In the genomic region with DNA sequence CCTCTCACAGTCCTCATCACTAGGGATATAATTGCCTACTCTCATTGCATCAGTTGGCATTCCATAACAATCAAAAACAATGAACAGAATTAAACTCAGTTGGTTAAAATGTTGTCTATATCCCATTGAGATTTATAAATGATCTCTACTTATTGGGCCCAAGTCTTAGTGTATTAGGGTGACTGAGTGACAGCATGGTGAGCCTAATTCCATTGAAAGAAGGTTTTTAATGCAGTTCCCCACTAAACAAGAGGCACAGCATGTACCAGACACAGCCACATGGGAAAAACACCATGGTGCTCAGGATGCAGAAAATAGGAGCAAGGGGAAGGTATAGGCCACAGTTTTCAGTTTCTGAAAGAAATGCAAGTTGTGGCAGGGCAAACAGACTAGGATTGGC, we compare ENCODE assay signal across 18 cellular contexts.
DNase-seq lines count a peak whose midpoint lies in the region; ATAC-seq, FAIRE-seq and TF ChIP-seq lines count a peak whose summit lies in the region.
"Had no signal": no experiment of that assay in that cellular context is flagged by ENCODE, and none has a peak within 500 bp of the region (broad histone marks: within the 10 kb centered on the region; RNA-seq: fewer than 3 reads in every experiment).

No MANE protein-coding gene starts in this region.

- no peaks in the 10 kb centered on the region for H3K36me3 Mint-ChIP-seq in stimulated activated effector memory CD8-positive, alpha-beta T cell treated with anti-CD3 and anti-CD28 coated beads, Interleukin-12 subunit alpha, Interleukin-12 subunit beta, amount 100 ng/mL, for 72 hours
- H3K36me3 Mint-ChIP-seq: CD8-positive, alpha-beta T cell had no signal

- no peaks in the 10 kb centered on the region for H3K79me2 ChIP-seq in HepG2 (ENCODE audit: insufficient read depth, low read length)

- CTCF ChIA-PET in HepG2 (lab: Yijun Ruan, JAX; ENCODE audit: low intra/inter-chr PET ratio, low total read pairs): no interaction called here

- no peaks in the 10 kb centered on the region for H4K20me1 ChIP-seq in HepG2 (ENCODE audit: insufficient read depth, low read length)
- H4K20me1 ChIP-seq: BLaER1 treated with 17β-estradiol and CSF1 and Interleukin-3, amounts not matched to agents 10 nM and 100 nM had no signal

- no peak for TF ChIP-seq CTCF in HepG2 (CRISPR knock-in tag; IDR thresholded peaks at IDR 0.05)
- TF ChIP-seq CTCF in right lobe of liver (IDR thresholded peaks at IDR 0.05): no peak

- no peak for FAIRE-seq in HepG2 (lab: Jason Lieb, UNC)
- FAIRE-seq: GM19239 had no signal

- BruUV-seq in HepG2 (replicated peaks; lab: Mats Ljungman, UMichigan): no TSS peak

- H3K4me3 Mint-ChIP-seq in stimulated activated effector memory CD8-positive, alpha-beta T cell treated with anti-CD3 and anti-CD28 coated beads, Interleukin-12 subunit alpha, Interleukin-12 subunit beta, amount 100 ng/mL, for 72 hours: no peak overlapping the region
- H3K4me3 Mint-ChIP-seq: B cell; CD8-positive, alpha-beta T cell had no signal

- no peaks in the 10 kb centered on the region for H3K4me1 Mint-ChIP-seq in stimulated activated effector memory CD8-positive, alpha-beta T cell treated with anti-CD3 and anti-CD28 coated beads, Interleukin-12 subunit alpha, Interleukin-12 subunit beta, amount 100 ng/mL, for 72 hours
- H3K4me1 Mint-ChIP-seq: B cell had no signal

- TF ChIP-seq RAD21 in HepG2 (CRISPR knock-in tag; IDR thresholded peaks at IDR 0.05): no peak

- peaks cover 21% of the 10 kb centered on the region for H3K9me3 Mint-ChIP-seq in stimulated activated effector memory CD8-positive, alpha-beta T cell treated with anti-CD3 and anti-CD28 coated beads, Interleukin-12 subunit alpha, Interleukin-12 subunit beta, amount 100 ng/mL, for 72 hours

- H3K4me3 ChIP-seq in HepG2 (replicated peaks in 1 of 3; ENCODE audit: insufficient read depth in 1 of 3, low read depth in 2 of 3, low read length in 3 of 3): no peak overlapping the region
- no peak overlapping the region for H3K4me3 ChIP-seq in right lobe of liver
- H3K4me3 ChIP-seq in SJSA1: no peak overlapping the region
- H3K4me3 ChIP-seq: BLaER1 treated with 17β-estradiol and CSF1 and Interleukin-3, amounts not matched to agents 10 nM and 100 nM; GM23248; HAP-1 had no signal

- H3K36me3 ChIP-seq in HepG2 (replicated peaks in 1 of 2; ENCODE audit: control insufficient read depth in 1 of 2, insufficient read depth in 2 of 2, low read length in 2 of 2): no peaks in the 10 kb centered on the region
- no peaks in the 10 kb centered on the region for H3K36me3 ChIP-seq in right lobe of liver
- no peaks in the 10 kb centered on the region for H3K36me3 ChIP-seq in SJSA1
- H3K36me3 ChIP-seq: HAP-1 had no signal

- H3K27me3 ChIP-seq in HepG2 (ENCODE audit: control insufficient read depth in 1 of 2, insufficient read depth in 2 of 2, low read length in 2 of 2) (no peaks in the 10 kb centered on the region), right lobe of liver (no peaks in the 10 kb centered on the region), SJSA1 (replicated peaks) (no peaks in the 10 kb centered on the region)
- H3K27me3 ChIP-seq: BLaER1 treated with 17β-estradiol and CSF1 and Interleukin-3, amounts not matched to agents 10 nM and 100 nM had no signal

- H3K9me3 ChIP-seq in HepG2 (ENCODE audit: low read length) (peaks cover 32% of the 10 kb centered on the region), right lobe of liver (peaks cover 0 to 3% (median 0%) of the 10 kb centered on the region in 4 donors), SJSA1 (replicated peaks) (peaks cover 12% of the 10 kb centered on the region)
- H3K9me3 ChIP-seq: HAP-1 had no signal

- H3K4me1 ChIP-seq in HepG2 (ENCODE audit: insufficient read depth, low read length): peaks cover 30% of the 10 kb centered on the region
- no peaks in the 10 kb centered on the region for H3K4me1 ChIP-seq in right lobe of liver
- peaks cover 20% of the 10 kb centered on the region for H3K4me1 ChIP-seq in SJSA1 (replicated peaks)
- H3K4me1 ChIP-seq: BLaER1 treated with 17β-estradiol and CSF1 and Interleukin-3, amounts not matched to agents 10 nM and 100 nM; HAP-1 had no signal

- DNase-seq in HepG2 (ENCODE audit: low spot score) (no peak), right lobe of liver (no peak), SJSA1 (ENCODE audit: low read depth in 1 of 2, low spot score in 2 of 2) (no peak), epithelial cell of prostate (ENCODE audit: low read depth, low spot score) (no peak), Kasumi-1 (lab: John Stamatoyannopoulos, UW) (no peak), dedifferentiated amniotic fluid mesenchymal stem cell (ENCODE audit: extremely low spot score) (no peak)
- DNase-seq in stimulated activated effector memory CD8-positive, alpha-beta T cell treated with anti-CD3 and anti-CD28 coated beads, Interleukin-12 subunit alpha, Interleukin-12 subunit beta, amount 100 ng/mL, for 72 hours (ENCODE audit: low spot score in 2 of 2): no peak
- DNase-seq: 8988T; Calu3; CD8-positive, alpha-beta T cell; DMS79 treated with DMSO at 0.1 percent for 48 hours; GF-D8 had no signal

- no peak overlapping the region for H2AFZ ChIP-seq in HepG2 (ENCODE audit: low read length)
- H2AFZ ChIP-seq: GM23248 had no signal

- POLR2A ChIA-PET in HepG2 (lab: Yijun Ruan, JAX): no interaction called here

- no peak for ATAC-seq in HepG2
- no peak for ATAC-seq in right lobe of liver
- no peak for ATAC-seq in GM18517 (IDR thresholded peaks at IDR 0.05; ENCODE audit: unreplicated experiment)
- no peak for ATAC-seq in stimulated activated effector memory CD8-positive, alpha-beta T cell treated with anti-CD3 and anti-CD28 coated beads, Interleukin-12 subunit alpha, Interleukin-12 subunit beta, amount 100 ng/mL, for 72 hours
- ATAC-seq: CD8-positive, alpha-beta T cell had no signal

- no peak overlapping the region for H3K9ac ChIP-seq in HepG2 (ENCODE audit: insufficient read depth, low read depth, low read length)
- H3K9ac ChIP-seq: BLaER1 treated with 17β-estradiol and CSF1 and Interleukin-3, amounts not matched to agents 10 nM and 100 nM; GM23248 had no signal

- TF ChIP-seq POLR2A in HepG2 (IDR thresholded peaks at IDR 0.05; ENCODE audit: insufficient read depth in 1 of 2, low read depth in 2 of 2, low read length in 2 of 2): no peak
- TF ChIP-seq POLR2A in right lobe of liver (IDR thresholded peaks at IDR 0.05): no peak

- H3K4me2 ChIP-seq in HepG2 (ENCODE audit: low read depth, low read length): no peak overlapping the region
- H3K4me2 ChIP-seq: BLaER1 treated with 17β-estradiol and CSF1 and Interleukin-3, amounts not matched to agents 10 nM and 100 nM had no signal

- no peak overlapping the region for H3K27ac Mint-ChIP-seq in stimulated activated effector memory CD8-positive, alpha-beta T cell treated with anti-CD3 and anti-CD28 coated beads, Interleukin-12 subunit alpha, Interleukin-12 subunit beta, amount 100 ng/mL, for 72 hours
- H3K27ac Mint-ChIP-seq: B cell; CD8-positive, alpha-beta T cell had no signal

- in situ Hi-C loops in HepG2 (cut with HindIII; ENCODE audit: extremely low pct_ligation_motif_present, low pct_unique_long_range_greater_than_20kb): no loop called here

- intact Hi-C loops in HepG2 (cut with micrococcal nuclease; ENCODE audit: unreplicated experiment): no loop called here
- intact Hi-C loops in right lobe of liver (cut with DNase I): no loop called here

- no peak for TF ChIP-seq EP300 in HepG2 (IDR thresholded peaks at IDR 0.05; ENCODE audit: low read depth in 2 of 2, low read length in 2 of 2)
- TF ChIP-seq EP300 in HepG2 (CRISPR knock-in tag; IDR thresholded peaks at IDR 0.05; ENCODE audit: borderline replicate concordance): no peak

- no peak overlapping the region for H3K27ac ChIP-seq in HepG2 (ENCODE audit: extremely low read length, insufficient read depth, low read length)
- no peak overlapping the region for H3K27ac ChIP-seq in right lobe of liver
- peak overlapping the region; percentile 59 for H3K27ac ChIP-seq in SJSA1
- peak overlapping the region; percentile 57 for H3K27ac ChIP-seq in epithelial cell of prostate
- H3K27ac ChIP-seq: BLaER1 treated with 17β-estradiol and CSF1 and Interleukin-3, amounts not matched to agents 10 nM and 100 nM; GM23248 had no signal

TF ChIP-seq in HepG2, 621 proteins besides CTCF, POLR2A, EP300 and RAD21:
- no peak for TF ChIP-seq KDM5B (CRISPR knock-in tag; IDR thresholded peaks at IDR 0.05; ENCODE audit: borderline replicate concordance)
- TF ChIP-seq ZNF614 (CRISPR knock-in tag; IDR thresholded peaks at IDR 0.05; ENCODE audit: borderline replicate concordance): peak; percentile 98
TF ChIP-seq in HepG2: peak in this region for 1.

Comparison
In these comparisons a context has a peak if more than half of its experiments do, and no peak if none do; other contexts are left out.
1. H3K27ac ChIP-seq: peak in SJSA1 (single experiment) and epithelial cell of prostate (single experiment); none in HepG2 (single experiment) and right lobe of liver (0 of 3).